ENCODE assay signal across 8 cellular contexts in genomic region chr5:154683101-154683757, GRCh38.
DNase-seq lines count a peak whose midpoint lies in the region; ATAC-seq, FAIRE-seq and TF ChIP-seq lines count a peak whose summit lies in the region.

No MANE protein-coding gene starts in this region.

- intact Hi-C loops in activated T-helper 2 cell treated with anti-CD3 and anti-CD28 coated beads, Interferon-gamma antibody, Interleukin-2, Interleukin-4, amounts not matched to agents 10 μg/mL and 5 μg/mL and 100 μg/mL, durations not matched to agents 14 hours and 24 hours and 36 hours (cut with micrococcal nuclease): loop anchor here (2.0 kb wide), 1 partner anchor 72 kb away; the partner anchor contains the start of gene LARP1

- H3K27me3 ChIP-seq in keratinocyte (ENCODE audit: control insufficient read depth, extremely low read depth, insufficient read depth, low read length) (no peaks in the 10 kb centered on the region), suprapubic skin (no peaks in the 10 kb centered on the region)

- H3K36me3 ChIP-seq in keratinocyte (ENCODE audit: control insufficient read depth in 2 of 2, extremely low read depth in 1 of 2, insufficient read depth in 2 of 2, low read length in 2 of 2) (no peaks in the 10 kb centered on the region), suprapubic skin (no peaks in the 10 kb centered on the region)

- no peaks in the 10 kb centered on the region for H4K20me1 ChIP-seq in keratinocyte (ENCODE audit: control insufficient read depth, extremely low read depth, insufficient read depth, low read length)

- no peaks in the 10 kb centered on the region for H3K9me3 ChIP-seq in keratinocyte (ENCODE audit: control insufficient read depth, low read depth, low read length)
- no peaks in the 10 kb centered on the region for H3K9me3 ChIP-seq in suprapubic skin

- DNase-seq in activated naive CD4-positive, alpha-beta T cell treated with Interleukin-2 at 50 U/mL for 16 hours: no peak
- no peak for DNase-seq in activated T-helper 2 cell treated with anti-CD3 and anti-CD28 coated beads, Interferon-gamma antibody, Interleukin-2, Interleukin-4, amounts not matched to agents 10 μg/mL and 5 μg/mL and 100 μg/mL, durations not matched to agents 14 hours and 24 hours and 36 hours (ENCODE audit: low spot score)
- DNase-seq in keratinocyte (ENCODE audit: low read depth, low spot score) (no peak), suprapubic skin (ENCODE audit: low spot score in 2 of 2) (no peak), T-helper 9 cell (no peak), urothelium cell line (ENCODE audit: low spot score) (no peak)

- H2AFZ ChIP-seq in keratinocyte (ENCODE audit: control insufficient read depth, low read length): peak overlapping the region; percentile 76

- peak; percentile 50 for ATAC-seq in HG03097 (IDR thresholded peaks at IDR 0.05; ENCODE audit: low FRiP score, unreplicated experiment)

- no peak for TF ChIP-seq POLR2A in suprapubic skin (IDR thresholded peaks at IDR 0.05)

- no peaks in the 10 kb centered on the region for H3K27me3 Mint-ChIP-seq in activated naive CD4-positive, alpha-beta T cell treated with anti-CD3 and anti-CD28 coated beads, Interleukin-2, amount 50 U/mL, for 24 hours
- H3K27me3 Mint-ChIP-seq in activated T-helper 2 cell treated with anti-CD3 and anti-CD28 coated beads, Interferon-gamma antibody, Interleukin-2, Interleukin-4, amounts not matched to agents 10 μg/mL and 5 μg/mL and 100 μg/mL, durations not matched to agents 14 hours and 24 hours and 36 hours (ENCODE audit: low read depth): peaks cover 29% of the 10 kb centered on the region

- peak overlapping the region; percentile 5 for H3K27ac Mint-ChIP-seq in activated naive CD4-positive, alpha-beta T cell treated with anti-CD3 and anti-CD28 coated beads, Interleukin-2, amount 50 U/mL, for 24 hours
- no peak overlapping the region for H3K27ac Mint-ChIP-seq in activated T-helper 2 cell treated with anti-CD3 and anti-CD28 coated beads, Interferon-gamma antibody, Interleukin-2, Interleukin-4, amounts not matched to agents 10 μg/mL and 5 μg/mL and 100 μg/mL, durations not matched to agents 14 hours and 24 hours and 36 hours

- H3K4me1 ChIP-seq in keratinocyte (ENCODE audit: control insufficient read depth, extremely low read depth, insufficient read depth, low read length) (peaks cover 7% of the 10 kb centered on the region), suprapubic skin (peaks cover 31% of the 10 kb centered on the region)

- peak overlapping the region; percentile 27 to 57 (median 52) for H3K4me3 ChIP-seq in keratinocyte (ENCODE audit: control insufficient read depth in 2 of 3, extremely low read depth in 1 of 3, insufficient read depth in 2 of 3, low read depth in 1 of 3, low read length in 3 of 3)
- peak overlapping the region; percentile 60 for H3K4me3 ChIP-seq in suprapubic skin

- H3K9ac ChIP-seq in keratinocyte (ENCODE audit: control insufficient read depth, extremely low read depth, insufficient read depth, low read length): peak overlapping the region; percentile 62

- no peak for TF ChIP-seq CTCF in keratinocyte (optimal IDR thresholded peaks at IDR 0.05 in 1 of 3, IDR thresholded peaks at IDR 0.05 in 1 of 3, conservative IDR thresholded peaks at IDR 0.05 in 1 of 3; ENCODE audit: extremely low read depth in 1 of 3, insufficient read depth in 2 of 3, low read length in 3 of 3)
- no peak for TF ChIP-seq CTCF in suprapubic skin (IDR thresholded peaks at IDR 0.05)

- no peaks in the 10 kb centered on the region for H3K9me3 Mint-ChIP-seq in activated naive CD4-positive, alpha-beta T cell treated with anti-CD3 and anti-CD28 coated beads, Interleukin-2, amount 50 U/mL, for 24 hours
- no peaks in the 10 kb centered on the region for H3K9me3 Mint-ChIP-seq in activated T-helper 2 cell treated with anti-CD3 and anti-CD28 coated beads, Interferon-gamma antibody, Interleukin-2, Interleukin-4, amounts not matched to agents 10 μg/mL and 5 μg/mL and 100 μg/mL, durations not matched to agents 14 hours and 24 hours and 36 hours

- no peaks in the 10 kb centered on the region for H3K79me2 ChIP-seq in keratinocyte (ENCODE audit: control insufficient read depth, insufficient read depth, low read length)

- H3K9me1 ChIP-seq in keratinocyte (ENCODE audit: control insufficient read depth, extremely low read depth, insufficient read depth, low read length): no peaks in the 10 kb centered on the region

- peak overlapping the region; percentile 69 for H3K4me2 ChIP-seq in keratinocyte (ENCODE audit: control insufficient read depth, extremely low read depth, insufficient read depth, low read depth, low read length)

- dilution Hi-C loops in keratinocyte (cut with MboI; ENCODE audit: extremely low pct_ligation_motif_present, low sequenced_read_pairs): no loop called here

- FAIRE-seq in keratinocyte (lab: Jason Lieb, UNC) (no peak), urothelium cell line (lab: Jason Lieb, UNC) (no peak)

- no peak for TF ChIP-seq EP300 in suprapubic skin (IDR thresholded peaks at IDR 0.05)

- H3K36me3 Mint-ChIP-seq in activated naive CD4-positive, alpha-beta T cell treated with anti-CD3 and anti-CD28 coated beads, Interleukin-2, amount 50 U/mL, for 24 hours: no peaks in the 10 kb centered on the region
- H3K36me3 Mint-ChIP-seq in activated T-helper 2 cell treated with anti-CD3 and anti-CD28 coated beads, Interferon-gamma antibody, Interleukin-2, Interleukin-4, amounts not matched to agents 10 μg/mL and 5 μg/mL and 100 μg/mL, durations not matched to agents 14 hours and 24 hours and 36 hours (ENCODE audit: low read depth): no peaks in the 10 kb centered on the region

- peak overlapping the region; percentile 26 for H3K27ac ChIP-seq in keratinocyte (ENCODE audit: control insufficient read depth, insufficient read depth, low read length)
- H3K27ac ChIP-seq in suprapubic skin: peak overlapping the region; percentile 81

- H3K4me1 Mint-ChIP-seq in activated naive CD4-positive, alpha-beta T cell treated with anti-CD3 and anti-CD28 coated beads, Interleukin-2, amount 50 U/mL, for 24 hours: peaks cover 8% of the 10 kb centered on the region
- no peaks in the 10 kb centered on the region for H3K4me1 Mint-ChIP-seq in activated T-helper 2 cell treated with anti-CD3 and anti-CD28 coated beads, Interferon-gamma antibody, Interleukin-2, Interleukin-4, amounts not matched to agents 10 μg/mL and 5 μg/mL and 100 μg/mL, durations not matched to agents 14 hours and 24 hours and 36 hours (ENCODE audit: low read depth)

- 15% methylated on average over 16 of the region's 16 CpGs for WGBS in suprapubic skin

- H3K4me3 Mint-ChIP-seq in activated naive CD4-positive, alpha-beta T cell treated with anti-CD3 and anti-CD28 coated beads, Interleukin-2, amount 50 U/mL, for 24 hours: peak overlapping the region; percentile 53
- peak overlapping the region; percentile 64 for H3K4me3 Mint-ChIP-seq in activated T-helper 2 cell treated with anti-CD3 and anti-CD28 coated beads, Interferon-gamma antibody, Interleukin-2, Interleukin-4, amounts not matched to agents 10 μg/mL and 5 μg/mL and 100 μg/mL, durations not matched to agents 14 hours and 24 hours and 36 hours (ENCODE audit: low read depth)
